ENCODE assay signal across 1 cellular context in the genomic region with DNA sequence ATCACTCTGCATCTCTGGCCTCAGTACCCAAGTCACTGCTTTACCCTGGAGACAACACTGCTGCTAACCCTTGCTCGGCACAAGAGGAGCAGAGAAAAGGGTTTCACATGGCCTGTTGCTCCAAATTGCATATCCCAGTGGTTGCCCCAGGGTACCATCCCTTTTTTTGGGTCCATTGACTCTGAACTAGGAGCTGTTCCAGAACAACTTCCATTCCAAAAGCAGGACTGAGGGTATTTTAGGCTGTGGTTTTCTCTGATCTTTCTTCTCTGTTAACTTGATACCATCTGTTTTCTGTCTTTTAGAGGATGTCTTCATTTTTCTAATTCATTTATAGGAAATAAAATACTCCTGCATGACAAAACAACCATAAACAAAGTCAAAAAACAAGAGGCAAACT.
TF ChIP-seq lines count a peak whose summit lies in the region.

No MANE protein-coding gene starts in this region.

TF ChIP-seq in SK-N-SH, 30 proteins besides CTCF, POLR2A, EP300 and RAD21:
- TF ChIP-seq ZBTB33 (IDR thresholded peaks at IDR 0.05; ENCODE audit: borderline replicate concordance, low read depth) = no peak
- TF ChIP-seq TCF12 (IDR thresholded peaks at IDR 0.05) = no peak
- TF ChIP-seq FOXJ3 (CRISPR knock-in tag; IDR thresholded peaks at IDR 0.05) = no peak
- TF ChIP-seq, protein P1, sequence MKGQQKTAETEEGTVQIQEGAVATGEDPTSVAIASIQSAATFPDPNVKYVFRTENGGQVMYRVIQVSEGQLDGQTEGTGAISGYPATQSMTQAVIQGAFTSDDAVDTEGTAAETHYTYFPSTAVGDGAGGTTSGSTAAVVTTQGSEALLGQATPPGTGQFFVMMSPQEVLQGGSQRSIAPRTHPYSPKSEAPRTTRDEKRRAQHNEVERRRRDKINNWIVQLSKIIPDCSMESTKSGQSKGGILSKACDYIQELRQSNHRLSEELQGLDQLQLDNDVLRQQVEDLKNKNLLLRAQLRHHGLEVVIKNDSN (IDR thresholded peaks at IDR 0.05; ENCODE audit: borderline replicate concordance, low read depth) = no peak
- no peak for TF ChIP-seq MXI1 (IDR thresholded peaks at IDR 0.05; ENCODE audit: low read depth, low read length)
- no peak for TF ChIP-seq EZH2phosphoT487 (IDR thresholded peaks at IDR 0.05; ENCODE audit: borderline replicate concordance, low read depth)
- TF ChIP-seq JUND (IDR thresholded peaks at IDR 0.05) = no peak
- no peak for TF ChIP-seq RXRA (IDR thresholded peaks at IDR 0.05; ENCODE audit: borderline replicate concordance, low read depth)
- TF ChIP-seq YY1 (IDR thresholded peaks at IDR 0.05; ENCODE audit: low read depth) = no peak
- no peak for TF ChIP-seq ELF1 (IDR thresholded peaks at IDR 0.05)
- no peak for TF ChIP-seq TAF1 (IDR thresholded peaks at IDR 0.05; ENCODE audit: borderline replicate concordance, low read depth, low read length)
- no peak for TF ChIP-seq TEAD4 (IDR thresholded peaks at IDR 0.05; ENCODE audit: borderline replicate concordance, insufficient read depth)
- no peak for TF ChIP-seq RCOR1 (IDR thresholded peaks at IDR 0.05; ENCODE audit: low read length)
- TF ChIP-seq MAX (IDR thresholded peaks at IDR 0.05; ENCODE audit: low read depth) = no peak
- no peak for TF ChIP-seq RFX5 (IDR thresholded peaks at IDR 0.05; ENCODE audit: low read length)
- no peak for TF ChIP-seq NRF1 (IDR thresholded peaks at IDR 0.05; ENCODE audit: low read depth, low read length)
- no peak for TF ChIP-seq GABPA (IDR thresholded peaks at IDR 0.05; ENCODE audit: low read depth)
- TF ChIP-seq SIN3A (IDR thresholded peaks at IDR 0.05; ENCODE audit: borderline replicate concordance, low read depth, low read length) = no peak
- TF ChIP-seq USF2 (IDR thresholded peaks at IDR 0.05; ENCODE audit: borderline replicate concordance, low read depth, low read length) = no peak
